26 cellular contexts compared by ENCODE assay signal in genomic region chr2:1595274-1595673, GRCh38.
"Had no signal": no experiment of that assay in that cellular context is flagged by ENCODE, and none has a peak within 500 bp of the region (broad histone marks: within the 10 kb centered on the region; RNA-seq: fewer than 3 reads in every experiment).

No MANE protein-coding gene starts in this region.

- H3K27ac ChIP-seq: epithelial cell of prostate, esophagus squamous epithelium, left lung, lower lobe of right lung, neural progenitor cell, skin epidermis, stomach, thyroid gland, uterus had no signal

- H2AFZ ChIP-seq: neural progenitor cell had no signal

- H3K9ac ChIP-seq: neural progenitor cell had no signal

- H3K4me3 ChIP-seq: esophagus squamous epithelium, heart right ventricle, left lung, lower lobe of right lung, neural progenitor cell, skin epidermis, stomach, thyroid gland, uterus had no signal

- H3K4me2 ChIP-seq: neural progenitor cell had no signal

- H3K36me3 Mint-ChIP-seq: activated CD4-positive, alpha-beta memory T cell treated with anti-CD3 and anti-CD28 coated beads for 36 hours; activated naive CD4-positive, alpha-beta T cell treated with anti-CD3 and anti-CD28 coated beads, Interleukin-2, amount 50 U/mL, for 72 hours; natural killer cell; neural progenitor cell; stimulated activated memory B cell treated with anti-CD40 and anti-IgM and Interleukin-4, amounts not matched to agents 10 μg/mL and 1 μg/mL and 100 μg/mL, for 72 hours had no signal

- H3K4me3 Mint-ChIP-seq: activated CD4-positive, alpha-beta memory T cell treated with anti-CD3 and anti-CD28 coated beads for 36 hours; activated CD4-positive, alpha-beta T cell treated with anti-CD3 and anti-CD28 coated beads, Interleukin-2, amount 10 ng/mL, durations not matched to agents 24 days and 14 days; natural killer cell; neural progenitor cell; stimulated activated memory B cell treated with anti-CD40 and anti-IgM and Interleukin-4, amounts not matched to agents 10 μg/mL and 1 μg/mL and 100 μg/mL, for 72 hours had no signal

- H3K4me1 ChIP-seq: uterus had no signal

- H3K4me1 Mint-ChIP-seq: activated CD4-positive, alpha-beta T cell treated with anti-CD3 and anti-CD28 coated beads, Interleukin-2, amount 10 ng/mL, durations not matched to agents 24 days and 14 days; natural killer cell; stimulated activated memory B cell treated with anti-CD40 and anti-IgM and Interleukin-4, amounts not matched to agents 10 μg/mL and 1 μg/mL and 100 μg/mL, for 72 hours had no signal

- H3K9me3 Mint-ChIP-seq: activated CD4-positive, alpha-beta memory T cell treated with anti-CD3 and anti-CD28 coated beads for 36 hours; activated CD4-positive, alpha-beta T cell treated with anti-CD3 and anti-CD28 coated beads, Interleukin-2, amount 10 ng/mL, durations not matched to agents 24 days and 14 days; activated naive CD4-positive, alpha-beta T cell treated with anti-CD3 and anti-CD28 coated beads, Interleukin-2, amount 50 U/mL, for 72 hours; natural killer cell; neural progenitor cell; stimulated activated memory B cell treated with anti-CD40 and anti-IgM and Interleukin-4, amounts not matched to agents 10 μg/mL and 1 μg/mL and 100 μg/mL, for 72 hours had no signal

- DNase-seq: activated CD4-positive, alpha-beta memory T cell treated with anti-CD3 and anti-CD28 coated beads for 36 hours; activated CD4-positive, alpha-beta T cell treated with anti-CD3 and anti-CD28 coated beads, Interleukin-2, amount 10 ng/mL, durations not matched to agents 24 days and 14 days; activated CD4-positive, CD25-positive, alpha-beta regulatory T cell treated with anti-CD3 and anti-CD28 coated beads, Interleukin-2, amount 50 U/mL, for 72 hours; activated CD8-positive, alpha-beta memory T cell treated with anti-CD3 and anti-CD28 coated beads, Interleukin-2, amount 50 U/mL, for 4 hours; activated naive CD4-positive, alpha-beta T cell; activated T-cell treated with anti-CD3 and anti-CD28 coated beads, Interleukin-2, amount 50 U/mL, for 1 hour; dermis blood vessel endothelial cell; effector CD4-positive, alpha-beta T cell; esophagus squamous epithelium; foreskin melanocyte; heart right ventricle; mesenchymal stem cell; natural killer cell; stimulated activated CD4-positive, alpha-beta T cell treated with anti-CD3 and anti-CD28 coated beads, Interleukin-4, amount 100 ng/mL, for 24 hours; stomach; T-helper 2 cell; thyroid gland had no signal

- H3K9me3 ChIP-seq: esophagus squamous epithelium, left lung, lower lobe of right lung, stomach, thyroid gland, uterus had no signal

- H3K27me3 ChIP-seq: neural progenitor cell, thyroid gland, uterus had no signal

- H3K27ac Mint-ChIP-seq: activated CD4-positive, alpha-beta memory T cell treated with anti-CD3 and anti-CD28 coated beads for 36 hours; activated CD4-positive, alpha-beta T cell treated with anti-CD3 and anti-CD28 coated beads, Interleukin-2, amount 10 ng/mL, durations not matched to agents 24 days and 14 days; activated naive CD4-positive, alpha-beta T cell treated with anti-CD3 and anti-CD28 coated beads, Interleukin-2, amount 50 U/mL, for 72 hours; natural killer cell; neural progenitor cell; stimulated activated memory B cell treated with anti-CD40 and anti-IgM and Interleukin-4, amounts not matched to agents 10 μg/mL and 1 μg/mL and 100 μg/mL, for 72 hours had no signal

- H3K27me3 Mint-ChIP-seq: activated CD4-positive, alpha-beta T cell treated with anti-CD3 and anti-CD28 coated beads, Interleukin-2, amount 10 ng/mL, durations not matched to agents 24 days and 14 days had no signal

- ATAC-seq: activated naive CD4-positive, alpha-beta T cell treated with anti-CD3 and anti-CD28 coated beads, Interleukin-2, amount 50 U/mL, for 72 hours; heart right ventricle; left lung; lower lobe of right lung; natural killer cell; sciatic nerve; stimulated activated memory B cell treated with anti-CD40 and anti-IgM and Interleukin-4, amounts not matched to agents 10 μg/mL and 1 μg/mL and 100 μg/mL, for 72 hours had no signal

- H3K36me3 ChIP-seq: esophagus squamous epithelium, heart right ventricle, left lung, lower lobe of right lung, neural progenitor cell, stomach, thyroid gland, uterus had no signal
